In genomic region chr15:79676621-79677020, GRCh38 we compare ENCODE assay signal across 25 cellular contexts.
"Had no signal": no experiment of that assay in that cellular context is flagged by ENCODE, and none has a peak within 500 bp of the region (broad histone marks: within the 10 kb centered on the region; RNA-seq: fewer than 3 reads in every experiment).

No MANE protein-coding gene starts in this region.

- H3K9me3 Mint-ChIP-seq: effector memory CD8-positive, alpha-beta T cell; naive thymus-derived CD4-positive, alpha-beta T cell; stimulated activated naive CD8-positive, alpha-beta T cell treated with anti-CD3 and anti-CD28 coated beads, Interleukin-15, amount 100 ng/mL, for 72 hours had no signal

- H3K36me3 Mint-ChIP-seq: memory B cell; mesothelial cell of epicardium; naive thymus-derived CD4-positive, alpha-beta T cell had no signal

- FAIRE-seq: endometrium, frontal cortex, keratinocyte, pancreas, small intestine had no signal

- H3K27ac ChIP-seq: coronary artery, pancreas, right lobe of liver, thyroid gland, vagina had no signal

- H3K4me3 Mint-ChIP-seq: effector memory CD8-positive, alpha-beta T cell; memory B cell; mesothelial cell of epicardium; naive thymus-derived CD4-positive, alpha-beta T cell; stimulated activated naive CD8-positive, alpha-beta T cell treated with anti-CD3 and anti-CD28 coated beads, Interleukin-15, amount 100 ng/mL, for 72 hours had no signal

- H3K27ac Mint-ChIP-seq: effector memory CD8-positive, alpha-beta T cell; memory B cell; mesothelial cell of epicardium; naive thymus-derived CD4-positive, alpha-beta T cell; stimulated activated naive CD8-positive, alpha-beta T cell treated with anti-CD3 and anti-CD28 coated beads, Interleukin-15, amount 100 ng/mL, for 72 hours had no signal

- H3K27me3 ChIP-seq: right lobe of liver, thyroid gland, vagina had no signal

- H3K36me3 ChIP-seq: pancreas, right lobe of liver, thyroid gland, vagina had no signal

- H3K4me3 ChIP-seq: coronary artery, lung, mucosa of descending colon, pancreas, right lobe of liver, thyroid gland, vagina had no signal

- ATAC-seq: effector memory CD8-positive, alpha-beta T cell; left lobe of liver; mucosa of descending colon; naive thymus-derived CD4-positive, alpha-beta T cell; pancreas; right lobe of liver; stimulated activated naive CD8-positive, alpha-beta T cell treated with anti-CD3 and anti-CD28 coated beads, Interleukin-15, amount 100 ng/mL, for 72 hours had no signal

- H3K4me1 ChIP-seq: pancreas, right lobe of liver, thyroid gland, vagina had no signal

- H3K9me3 ChIP-seq: mucosa of descending colon, pancreas, right lobe of liver, thyroid gland, vagina had no signal

- DNase-seq: dermis blood vessel endothelial cell; effector memory CD8-positive, alpha-beta T cell; mucosa of descending colon; naive thymus-derived CD4-positive, alpha-beta T cell; occipital lobe; pancreas; right lobe of liver; small intestine; stimulated activated CD4-positive, alpha-beta T cell treated with anti-CD3 and anti-CD28 coated beads, Interleukin-12 subunit alpha, Interleukin-12 subunit beta, amount 100 ng/mL, for 4 hours; stimulated activated CD4-positive, alpha-beta T cell treated with anti-CD3 and anti-CD28 coated beads, Interleukin-1b, Interleukin-23, amount 100 ng/mL, for 48 hours; stimulated activated CD4-positive, alpha-beta T cell treated with anti-CD3 and anti-CD28 coated beads, Interleukin-4, amount 100 ng/mL, for 1 hour; stimulated activated CD8-positive, alpha-beta memory T cell treated with anti-CD3 and anti-CD28 coated beads, Interleukin-4, amount 100 ng/mL, for 48 hours; stimulated activated naive CD4-positive, alpha-beta T cell; stimulated activated naive CD8-positive, alpha-beta T cell treated with anti-CD3 and anti-CD28 coated beads, Interleukin-15, amount 100 ng/mL, for 72 hours; thyroid gland; trophoblast cell had no signal

- H3K4me1 Mint-ChIP-seq: memory B cell; stimulated activated naive CD8-positive, alpha-beta T cell treated with anti-CD3 and anti-CD28 coated beads, Interleukin-15, amount 100 ng/mL, for 72 hours had no signal
